Comparison of ENCODE assay signal across 1 cellular context in the genomic region with DNA sequence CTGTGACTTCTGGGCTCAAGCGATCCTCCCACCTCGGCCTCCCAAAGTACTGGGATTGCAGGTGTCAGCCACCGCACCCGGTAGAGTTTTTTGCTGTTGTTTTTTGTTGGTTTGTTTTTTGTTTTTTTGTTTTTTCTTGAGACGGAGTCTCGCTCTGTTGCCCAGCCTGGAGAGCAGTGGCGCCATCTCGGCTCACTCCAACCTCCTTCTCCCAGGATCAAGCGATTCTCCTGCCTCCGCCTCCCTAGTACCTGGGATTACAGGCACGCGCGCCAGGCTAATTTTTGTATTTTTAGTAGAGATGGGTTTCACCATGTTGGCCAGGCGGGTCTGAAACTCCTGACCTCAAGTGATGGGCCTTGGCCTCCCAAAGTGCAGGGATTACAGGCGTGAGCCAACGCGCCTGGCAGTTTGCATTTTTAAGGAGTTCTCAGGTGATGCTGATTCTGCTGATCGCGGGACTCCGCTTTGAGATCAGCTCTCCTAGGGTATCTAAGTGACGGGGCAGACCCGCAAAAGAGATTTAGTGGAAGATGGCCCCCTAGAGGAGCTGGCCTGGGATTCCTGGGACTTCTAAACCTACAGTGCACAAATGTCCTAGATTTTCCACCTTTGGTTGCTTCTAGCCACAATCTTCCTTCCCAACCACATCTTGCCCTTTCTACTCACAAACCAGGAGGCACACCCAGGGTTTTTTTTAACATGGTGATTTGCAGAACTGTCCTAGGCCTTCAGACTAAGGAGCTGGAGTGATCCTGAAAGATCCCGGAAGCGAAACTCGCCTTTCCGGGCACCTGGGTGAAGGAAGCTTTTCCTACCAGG.
TF ChIP-seq lines count a peak whose summit lies in the region.

No MANE protein-coding gene starts in this region.

TF ChIP-seq in H1, 55 proteins besides CTCF, POLR2A, EP300 and RAD21:
- TF ChIP-seq SP2 (IDR thresholded peaks at IDR 0.05; ENCODE audit: low read length) (no peak), EGR1 (IDR thresholded peaks at IDR 0.05; ENCODE audit: borderline replicate concordance, low read depth, low read length) (no peak), SIN3A (conservative IDR thresholded peaks at IDR 0.05 in 1 of 2, IDR thresholded peaks at IDR 0.05 in 1 of 2; ENCODE audit: low read depth in 1 of 2, low read length in 2 of 2) (no peak), YY1 (IDR thresholded peaks at IDR 0.05; ENCODE audit: low read depth, low read length) (no peak), BCL11A (IDR thresholded peaks at IDR 0.05; ENCODE audit: low read depth in 2 of 2, low read length in 2 of 2) (no peak), GTF2F1 (IDR thresholded peaks at IDR 0.05; ENCODE audit: borderline replicate concordance, low read depth, low read length) (no peak), BACH1 (IDR thresholded peaks at IDR 0.05; ENCODE audit: low read length) (no peak), SAP30 (IDR thresholded peaks at IDR 0.05; ENCODE audit: insufficient read depth, insufficient replicate concordance, low read length) (no peak), SIX5 (IDR thresholded peaks at IDR 0.05; ENCODE audit: low read depth, low read length) (no peak)
- TF ChIP-seq, protein P1, sequence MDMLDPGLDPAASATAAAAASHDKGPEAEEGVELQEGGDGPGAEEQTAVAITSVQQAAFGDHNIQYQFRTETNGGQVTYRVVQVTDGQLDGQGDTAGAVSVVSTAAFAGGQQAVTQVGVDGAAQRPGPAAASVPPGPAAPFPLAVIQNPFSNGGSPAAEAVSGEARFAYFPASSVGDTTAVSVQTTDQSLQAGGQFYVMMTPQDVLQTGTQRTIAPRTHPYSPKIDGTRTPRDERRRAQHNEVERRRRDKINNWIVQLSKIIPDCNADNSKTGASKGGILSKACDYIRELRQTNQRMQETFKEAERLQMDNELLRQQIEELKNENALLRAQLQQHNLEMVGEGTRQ (IDR thresholded peaks at IDR 0.05; ENCODE audit: low read length) = no peak
- TF ChIP-seq, protein P2, sequence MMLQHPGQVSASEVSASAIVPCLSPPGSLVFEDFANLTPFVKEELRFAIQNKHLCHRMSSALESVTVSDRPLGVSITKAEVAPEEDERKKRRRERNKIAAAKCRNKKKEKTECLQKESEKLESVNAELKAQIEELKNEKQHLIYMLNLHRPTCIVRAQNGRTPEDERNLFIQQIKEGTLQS (IDR thresholded peaks at IDR 0.05; ENCODE audit: insufficient read depth, low read depth, low read length) = no peak
TF ChIP-seq in H1: peak in this region for 0.
